In genomic region chr3:24763421-24763820, GRCh38 we compare ENCODE assay signal across 27 cellular contexts.
DNase-seq lines count a peak whose midpoint lies in the region; TF ChIP-seq lines count a peak whose summit lies in the region.
"Had no signal": no experiment of that assay in that cellular context is flagged by ENCODE, and none has a peak within 500 bp of the region (broad histone marks: within the 10 kb centered on the region; RNA-seq: fewer than 3 reads in every experiment).

No MANE protein-coding gene starts in this region.

- H3K4me1 ChIP-seq in uterus = no peaks in the 10 kb centered on the region
- H3K4me1 ChIP-seq: lower lobe of right lung, Peyer's patch, psoas muscle had no signal

- TF ChIP-seq CTCF in brain microvascular endothelial cell (IDR thresholded peaks at IDR 0.05; ENCODE audit: low read depth, low read length, missing control alignments) (no peak), uterus (IDR thresholded peaks at IDR 0.05) (no peak)

- in situ Hi-C loops in brain microvascular endothelial cell (cut with HindIII; ENCODE audit: low pct_ligation_motif_present, low sequenced_read_pairs) = no loop called here

- intact Hi-C loops in uterus (cut with DNase I; ENCODE audit: low total_unique reads) = no loop called here

- H3K4me3 ChIP-seq in brain microvascular endothelial cell (ENCODE audit: low read depth, low read length) (no peak overlapping the region), uterus (no peak overlapping the region)
- H3K4me3 ChIP-seq: lower lobe of right lung, MG63, Peyer's patch, psoas muscle, SK-N-MC, thoracic aorta had no signal

- no peaks in the 10 kb centered on the region for H3K27me3 ChIP-seq in brain microvascular endothelial cell (replicated peaks)
- H3K27me3 ChIP-seq in uterus = no peaks in the 10 kb centered on the region
- H3K27me3 ChIP-seq: MG63, neutrophil, Peyer's patch had no signal

- DNase-seq in A172 (ENCODE audit: low spot score) (peak; percentile 3), LHCN-M2 (ENCODE audit: low read depth) (peak; percentile 7), brain microvascular endothelial cell (peak; percentile 42), kidney tubule cell (ENCODE audit: low spot score) (peak; percentile 66), uterus (no peak)
- DNase-seq in activated CD8-positive, alpha-beta memory T cell treated with anti-CD3 and anti-CD28 coated beads for 24 hours = no peak
- no peak for DNase-seq in stimulated activated CD4-positive, alpha-beta T cell treated with anti-CD3 and anti-CD28 coated beads, Interleukin-12 subunit alpha, Interleukin-12 subunit beta, amount 100 ng/mL, for 4 hours
- no peak for DNase-seq in effector CD8-positive, alpha-beta T cell (lab: John Stamatoyannopoulos, UW)
- DNase-seq: activated CD4-positive, alpha-beta T cell treated with anti-CD3 and anti-CD28 coated beads, Interleukin-2, amount 50 U/mL, for 48 hours; activated naive CD8-positive, alpha-beta T cell treated with anti-CD3 and anti-CD28 coated beads, Interleukin-2, amount 10 ng/mL, durations not matched to agents 7 days and 5 days; DND-41; foreskin melanocyte; hippocampal formation; lower lobe of right lung; MG63; NCI-H1436; NCI-H524 treated with DMSO at 0.1 percent for 48 hours; Peyer's patch; psoas muscle; small intestine; stimulated activated CD4-positive, alpha-beta T cell treated with anti-CD3 and anti-CD28 coated beads, Interleukin-2, amount 100 ng/mL, for 48 hours; stimulated activated naive CD4-positive, alpha-beta T cell treated with Interleukin-2 at 50 U/mL for 16 hours had no signal

- no peak overlapping the region for H3K27ac ChIP-seq in brain microvascular endothelial cell
- H3K27ac ChIP-seq in uterus = no peak overlapping the region
- H3K27ac ChIP-seq: epithelial cell of prostate, HL-60, lower lobe of right lung, neutrophil, Peyer's patch, psoas muscle, SK-N-MC, thoracic aorta had no signal

- H3K36me3 ChIP-seq in brain microvascular endothelial cell (replicated peaks) (no peaks in the 10 kb centered on the region), uterus (no peaks in the 10 kb centered on the region)
- H3K36me3 ChIP-seq: lower lobe of right lung, MG63, neutrophil, Peyer's patch, thoracic aorta had no signal

- H3K9me3 ChIP-seq in uterus = no peaks in the 10 kb centered on the region
- H3K9me3 ChIP-seq: lower lobe of right lung, MG63, neutrophil, Peyer's patch, psoas muscle, thoracic aorta had no signal

- no peak for TF ChIP-seq POLR2A in uterus (IDR thresholded peaks at IDR 0.05)

Comparison
In these comparisons a context has a peak if more than half of its experiments do, and no peak if none do; other contexts are left out.
1. DNase-seq: peak in A172 (single experiment), LHCN-M2 (single experiment), brain microvascular endothelial cell (single experiment) and kidney tubule cell (single experiment); none in activated CD8-positive, alpha-beta memory T cell treated with anti-CD3 and anti-CD28 coated beads for 24 hours (single experiment), uterus (0 of 2), stimulated activated CD4-positive, alpha-beta T cell treated with anti-CD3 and anti-CD28 coated beads, Interleukin-12 subunit alpha, Interleukin-12 subunit beta, amount 100 ng/mL, for 4 hours (single experiment) and effector CD8-positive, alpha-beta T cell (single experiment).